8 cellular contexts compared by ENCODE assay signal in genomic region chr17:8151120-8151640, GRCh38. TPM values are rescaled to one million over a fixed set of nuclear protein-coding genes. Genes with fewer than 3 reads are reported as not detected.
DNase-seq lines count a peak whose midpoint lies in the region; ATAC-seq and TF ChIP-seq lines count a peak whose summit lies in the region.

No MANE protein-coding gene starts in this region.

- peak; percentile 70 to 78 for DNase-seq in NCI-H2081 (lab: John Stamatoyannopoulos, UW)
- DNase-seq in NCI-H2081 treated with DMSO at 0.1 percent for 48 hours (lab: John Stamatoyannopoulos, UW) = no peak
- peak; percentile 89 for DNase-seq in OCI-LY7 (ENCODE audit: low spot score)
- DNase-seq in fibroblast of lung (ENCODE audit: low read depth in 2 of 2) = peak; percentile 90 to 92
- DNase-seq in naive thymus-derived CD4-positive, alpha-beta T cell = peak; percentile 89 to 96 (median 93)
- peak; percentile 77 to 85 for DNase-seq in stimulated activated CD8-positive, alpha-beta memory T cell treated with anti-CD3 and anti-CD28 coated beads, Interleukin-7, amount 100 ng/mL, for 48 hours (ENCODE audit: extremely low read depth in 1 of 2, low read depth in 1 of 2)

- H3K36me3 ChIP-seq in OCI-LY7 (ENCODE audit: insufficient read depth, low read length) (peaks cover 40% of the 10 kb centered on the region), fibroblast of lung (ENCODE audit: control insufficient read depth, insufficient read depth, low read length) (peaks cover 24% of the 10 kb centered on the region)
- peaks cover 29 to 49% (median 36%) of the 10 kb centered on the region in 3 experiments for H3K36me3 ChIP-seq in naive thymus-derived CD4-positive, alpha-beta T cell (ENCODE audit: control insufficient read depth in 2 of 3, insufficient read depth in 3 of 3, low read length in 3 of 3)

- H3K4me2 ChIP-seq in OCI-LY7 (ENCODE audit: low read length) (peak overlapping the region; percentile 95), fibroblast of lung (ENCODE audit: extremely low read depth, insufficient read depth, low read length) (peak overlapping the region; percentile 94)

- BruUV-seq in OCI-LY7 (replicated peaks; lab: Mats Ljungman, UMichigan) = TSS peak; percentile 46

- peak overlapping the region; percentile 96 for H3K9ac ChIP-seq in fibroblast of lung (ENCODE audit: insufficient read depth, low read length)

- H3K27ac ChIP-seq in OCI-LY7 (ENCODE audit: low read depth, low read length, poor library complexity, severe bottlenecking) = peak overlapping the region; percentile 70
- H3K27ac ChIP-seq in fibroblast of lung (ENCODE audit: insufficient read depth, low read length) = peak overlapping the region; percentile 88
- peak overlapping the region; percentile 95 for H3K27ac ChIP-seq in naive thymus-derived CD4-positive, alpha-beta T cell (ENCODE audit: low read depth, low read length)

- H3K27me3 Mint-ChIP-seq in activated T-helper 17 cell treated with anti-CD3 and anti-CD28 coated beads, Interleukin-2, amount 50 U/mL, for 72 hours = no peaks in the 10 kb centered on the region
- no peaks in the 10 kb centered on the region for H3K27me3 Mint-ChIP-seq in naive thymus-derived CD4-positive, alpha-beta T cell

- no peaks in the 10 kb centered on the region for H3K27me3 ChIP-seq in fibroblast of lung (ENCODE audit: control insufficient read depth, insufficient read depth, low read length)
- no peaks in the 10 kb centered on the region for H3K27me3 ChIP-seq in naive thymus-derived CD4-positive, alpha-beta T cell (ENCODE audit: control insufficient read depth in 2 of 2, insufficient read depth in 2 of 2, low read length in 2 of 2)

- TF ChIP-seq CTCF in OCI-LY7 (conservative IDR thresholded peaks at IDR 0.05; ENCODE audit: low read length) = no peak
- TF ChIP-seq CTCF in fibroblast of lung (conservative IDR thresholded peaks at IDR 0.05 in 1 of 2, IDR thresholded peaks at IDR 0.05 in 1 of 2; ENCODE audit: low read depth in 1 of 2, low read length in 2 of 2) = no peak

- H3K79me2 ChIP-seq in OCI-LY7 (ENCODE audit: insufficient read depth, low read depth, low read length) (peaks cover 12% of the 10 kb centered on the region; the same call in 1 of the 2 replicates), fibroblast of lung (ENCODE audit: control insufficient read depth, insufficient read depth, low read length) (peaks cover 2% of the 10 kb centered on the region)

- H2AFZ ChIP-seq in OCI-LY7 (ENCODE audit: low read length) = no peak overlapping the region; the same call in 1 of the 2 replicates
- H2AFZ ChIP-seq in fibroblast of lung (ENCODE audit: low read length) = no peak overlapping the region

- ATAC-seq in HG03139 (IDR thresholded peaks at IDR 0.05; ENCODE audit: unreplicated experiment) = peak; percentile 34
- peak; percentile 33 for ATAC-seq in activated T-helper 17 cell treated with anti-CD3 and anti-CD28 coated beads, Interleukin-2, amount 50 U/mL, for 72 hours (replicated peaks)
- ATAC-seq in naive thymus-derived CD4-positive, alpha-beta T cell = peak; percentile 67

- POLR2A ChIA-PET in OCI-LY7 (lab: Charles Lee) = interaction anchor here (0.5 to 1.1 kb wide), 6 partner anchors 10 to 526 kb away, joined by 3 to 4 read pairs (median 4); partner anchors contain the start of gene SLC25A35
- POLR2A ChIA-PET in naive thymus-derived CD4-positive, alpha-beta T cell (lab: Charles Lee) = interaction anchor here (0.6 to 14.5 kb wide), 13 partner anchors 12 to 304 kb away, joined by 3 to 820 read pairs (median 4); partner anchors contain the start of genes BORCS6, CTC1, PFAS and RANGRF

- H4K20me1 ChIP-seq in OCI-LY7 (ENCODE audit: insufficient read depth, low read length) (no peaks in the 10 kb centered on the region; the same call in 1 of the 2 replicates), fibroblast of lung (ENCODE audit: control insufficient read depth, extremely low read depth, insufficient read depth, low read length) (no peaks in the 10 kb centered on the region)

- H3K36me3 Mint-ChIP-seq in activated T-helper 17 cell treated with anti-CD3 and anti-CD28 coated beads, Interleukin-2, amount 50 U/mL, for 72 hours (ENCODE audit: low read depth) = no peaks in the 10 kb centered on the region
- H3K36me3 Mint-ChIP-seq in naive thymus-derived CD4-positive, alpha-beta T cell = peaks cover 1 to 27% (median 13%) of the 10 kb centered on the region in 5 donors

- no peaks in the 10 kb centered on the region for H3K9me3 ChIP-seq in OCI-LY7 (ENCODE audit: low read length)
- H3K9me3 ChIP-seq in fibroblast of lung (ENCODE audit: control insufficient read depth, insufficient read depth, low read depth, low read length) = no peaks in the 10 kb centered on the region
- no peaks in the 10 kb centered on the region for H3K9me3 ChIP-seq in naive thymus-derived CD4-positive, alpha-beta T cell (ENCODE audit: control insufficient read depth in 2 of 3, low read length in 3 of 3)

- intact Hi-C loops in OCI-LY7 (cut with micrococcal nuclease; ENCODE audit: unreplicated experiment) = loop anchor here (1.0 to 10.0 kb wide), 2 partner anchors 12 to 316 kb away; partner anchors contain the start of gene KDM6B
- intact Hi-C loops in naive thymus-derived CD4-positive, alpha-beta T cell (cut with micrococcal nuclease) = loop anchor here (1.0 to 10.0 kb wide), 6 partner anchors 12 to 916 kb away; partner anchors contain the start of genes CD68 (in 1 of the 2), DVL2 (in 1 of the 2) and PHF23 (in 1 of the 2)

- no peaks in the 10 kb centered on the region for H3K9me3 Mint-ChIP-seq in activated T-helper 17 cell treated with anti-CD3 and anti-CD28 coated beads, Interleukin-2, amount 50 U/mL, for 72 hours
- peaks cover 0 to 22% (median 0%) of the 10 kb centered on the region in 11 donors for H3K9me3 Mint-ChIP-seq in naive thymus-derived CD4-positive, alpha-beta T cell

- H3K9me2 ChIP-seq in OCI-LY7 (ENCODE audit: insufficient read depth, low read length) = no peaks in the 10 kb centered on the region

- CTCF ChIA-PET in OCI-LY7 (lab: Charles Lee; ENCODE audit: unreplicated experiment) = no interaction called here
- CTCF ChIA-PET in naive thymus-derived CD4-positive, alpha-beta T cell (lab: Charles Lee) = interaction anchor here (1.0 to 1.7 kb wide), 3 partner anchors 11 to 36 kb away, joined by 3 to 11 read pairs (median 3); no protein-coding TSS in a partner anchor

- no peak overlapping the region for H3K4me3 Mint-ChIP-seq in activated T-helper 17 cell treated with anti-CD3 and anti-CD28 coated beads, Interleukin-2, amount 50 U/mL, for 72 hours
- peak overlapping the region in 6 of 10 donors; percentile 64 to 95 (median 91) for H3K4me3 Mint-ChIP-seq in naive thymus-derived CD4-positive, alpha-beta T cell

- no peak overlapping the region for H3K27ac Mint-ChIP-seq in activated T-helper 17 cell treated with anti-CD3 and anti-CD28 coated beads, Interleukin-2, amount 50 U/mL, for 72 hours
- peak overlapping the region in 2 of 9 donors; percentile 96 to 99 for H3K27ac Mint-ChIP-seq in naive thymus-derived CD4-positive, alpha-beta T cell

- peaks cover 31% of the 10 kb centered on the region for H3K4me1 Mint-ChIP-seq in activated T-helper 17 cell treated with anti-CD3 and anti-CD28 coated beads, Interleukin-2, amount 50 U/mL, for 72 hours
- peaks cover 0 to 68% (median 45%) of the 10 kb centered on the region in 7 donors for H3K4me1 Mint-ChIP-seq in naive thymus-derived CD4-positive, alpha-beta T cell

- H3K4me1 ChIP-seq in OCI-LY7 (ENCODE audit: insufficient read depth, low read length, poor library complexity, severe bottlenecking) = peaks cover 47% of the 10 kb centered on the region
- H3K4me1 ChIP-seq in fibroblast of lung (ENCODE audit: control insufficient read depth, extremely low read depth, insufficient read depth, low read length) = peaks cover 24% of the 10 kb centered on the region
- peaks cover 50 to 53% of the 10 kb centered on the region in 2 donors for H3K4me1 ChIP-seq in naive thymus-derived CD4-positive, alpha-beta T cell (ENCODE audit: control insufficient read depth in 2 of 2, insufficient read depth in 2 of 2, low read length in 2 of 2)

- H3K4me3 ChIP-seq in OCI-LY7 (ENCODE audit: low read depth, low read length, poor library complexity, severe bottlenecking) (peak overlapping the region; percentile 82), fibroblast of lung (replicated peaks in 1 of 4; ENCODE audit: control extremely low read depth in 1 of 4, insufficient read depth in 1 of 4, low read depth in 3 of 4, low read length in 4 of 4) (peak overlapping the region; percentile 70 to 88 (median 76))
- peak overlapping the region; percentile 80 for H3K4me3 ChIP-seq in naive thymus-derived CD4-positive, alpha-beta T cell (ENCODE audit: low read length)

RNA-seq across cellular contexts. Expression of gene PER1, which starts 1.0 kb away (rescaled TPM):
- total RNA-seq in OCI-LY7 (2014; rRNA removed; shearing (Covaris generic)) = 13.9 and 15.4 TPM in 2 replicates
- total RNA-seq in OCI-LY7 (2022) (38.0 and 48.0 TPM in 2 replicates), fibroblast of lung (3.1 and 6.9 TPM in 2 replicates)
- 100 to 1,000 TPM in 1 of 2 donors, 10 to 100 TPM in 1; 52.0 to 269 TPM for total RNA-seq in activated T-helper 17 cell treated with anti-CD3 and anti-CD28 coated beads, Interleukin-2, amount 50 U/mL, for 72 hours
- 2.5 and 4.1 TPM in 2 replicates for polyA plus RNA-seq in fibroblast of lung
- 4.9 and 6.7 TPM in 2 replicates for polyA plus RNA-seq in fibroblast of lung (2012)
- polyA minus RNA-seq in fibroblast of lung (ENCODE audit: low replicate concordance) = 50.9 and 72.7 TPM in 2 replicates
- 1,000 to 10,000 TPM in 2 of 5 experiments, 10 to 100 TPM in 3; 40.1 to 1,786 (median 95.0) TPM for total RNA-seq in naive thymus-derived CD4-positive, alpha-beta T cell
- polyA plus RNA-seq in naive thymus-derived CD4-positive, alpha-beta T cell = 10 to 100 TPM in 1 of 2 donors, 1 to 10 TPM in 1; 7.9 to 12.1 TPM

RNA-seq across cellular contexts. Expression of gene VAMP2, which starts 11.6 kb away (rescaled TPM):
- total RNA-seq in OCI-LY7 (2014; rRNA removed; shearing (Covaris generic)) = 10.4 and 21.2 TPM in 2 replicates
- total RNA-seq in OCI-LY7 (2022) (40.9 and 45.1 TPM in 2 replicates), fibroblast of lung (3.6 and 8.1 TPM in 2 replicates)
- 10 to 100 TPM; 41.7 to 66.2 TPM for total RNA-seq in activated T-helper 17 cell treated with anti-CD3 and anti-CD28 coated beads, Interleukin-2, amount 50 U/mL, for 72 hours
- polyA plus RNA-seq in fibroblast of lung = 12.2 and 14.2 TPM in 2 replicates
- 25.6 and 29.3 TPM in 2 replicates for polyA plus RNA-seq in fibroblast of lung (2012)
- polyA minus RNA-seq in fibroblast of lung (ENCODE audit: low replicate concordance) = 24.1 and 29.9 TPM in 2 replicates
- total RNA-seq in naive thymus-derived CD4-positive, alpha-beta T cell = 100 to 1,000 TPM in 4 of 5 experiments, 10 to 100 TPM in 1; 87.1 to 256 (median 210) TPM
- polyA plus RNA-seq in naive thymus-derived CD4-positive, alpha-beta T cell = 10 to 100 TPM; 75.0 to 75.1 TPM

RNA-seq across cellular contexts. Expression of gene TMEM107, which starts 25.0 kb away (rescaled TPM):
- 34.6 and 57.0 TPM in 2 replicates for total RNA-seq in OCI-LY7 (2014; rRNA removed; shearing (Covaris generic))
- 43.9 and 45.4 TPM in 2 replicates for total RNA-seq in OCI-LY7 (2022)
- 10 to 100 TPM; 43.3 to 45.3 TPM for total RNA-seq in activated T-helper 17 cell treated with anti-CD3 and anti-CD28 coated beads, Interleukin-2, amount 50 U/mL, for 72 hours
- 15.4 and 36.0 TPM in 2 replicates for total RNA-seq in fibroblast of lung
- 9.8 and 13.0 TPM in 2 replicates for polyA plus RNA-seq in fibroblast of lung
- polyA plus RNA-seq in fibroblast of lung (2012) = 9.9 and 11.9 TPM in 2 replicates
- 27.9 and 61.8 TPM in 2 replicates for polyA minus RNA-seq in fibroblast of lung (ENCODE audit: low replicate concordance)
- 10 to 100 TPM; 23.1 to 49.7 (median 26.5) TPM for total RNA-seq in naive thymus-derived CD4-positive, alpha-beta T cell
- polyA plus RNA-seq in naive thymus-derived CD4-positive, alpha-beta T cell = 10 to 100 TPM; 40.4 to 45.9 TPM

RNA-seq across cellular contexts. Expression of gene HES7, which starts 27.3 kb away (rescaled TPM):
- total RNA-seq in OCI-LY7 (2014; rRNA removed; shearing (Covaris generic)) = 0.44 and 0.75 TPM in 2 replicates
- total RNA-seq in OCI-LY7 (2022) = 4.6 and 5.8 TPM in 2 replicates
- total RNA-seq in activated T-helper 17 cell treated with anti-CD3 and anti-CD28 coated beads, Interleukin-2, amount 50 U/mL, for 72 hours = 10 to 100 TPM in 1 of 2 donors, 1 to 10 TPM in 1; 2.9 to 10.0 TPM
- total RNA-seq in fibroblast of lung = under 0.01 TPM in 1 of 2 replicates, not detected in the other
- polyA plus RNA-seq in fibroblast of lung = not detected in 2 replicates
- polyA plus RNA-seq in fibroblast of lung (2012) = not detected in 2 replicates
- polyA minus RNA-seq in fibroblast of lung (ENCODE audit: low replicate concordance) = not detected in 2 replicates
- under 1 TPM; 0.22 to 0.98 (median 0.41) TPM for total RNA-seq in naive thymus-derived CD4-positive, alpha-beta T cell
- polyA plus RNA-seq in naive thymus-derived CD4-positive, alpha-beta T cell = not detected

RNA-seq across cellular contexts. Expression of gene ALOXE3, which starts 32.9 kb away (rescaled TPM):
- total RNA-seq in OCI-LY7 (2014; rRNA removed; shearing (Covaris generic)) = not detected in 2 replicates
- total RNA-seq in OCI-LY7 (2022) (0.10 TPM in 1 of 2 replicates, not detected in the other), fibroblast of lung (not detected in 2 replicates)
- total RNA-seq in activated T-helper 17 cell treated with anti-CD3 and anti-CD28 coated beads, Interleukin-2, amount 50 U/mL, for 72 hours = 1 to 10 TPM in 1 of 2 donors, under 1 TPM in 1; 0.13 to 1.3 TPM
- polyA plus RNA-seq in fibroblast of lung = 0.01 and 0.03 TPM in 2 replicates
- not detected in 2 replicates for polyA plus RNA-seq in fibroblast of lung (2012)
- not detected in 2 replicates for polyA minus RNA-seq in fibroblast of lung (ENCODE audit: low replicate concordance)
- total RNA-seq in naive thymus-derived CD4-positive, alpha-beta T cell = 1 to 10 TPM in 1 of 5 experiments, under 1 TPM in 3, not detected in 1; 0.22 to 1.6 (median 0.75) TPM
- 1 to 10 TPM in 1 of 2 donors, under 1 TPM in 1; 0.11 to 1.6 TPM for polyA plus RNA-seq in naive thymus-derived CD4-positive, alpha-beta T cell
